17 cellular contexts compared by ENCODE assay signal in genomic region chr14:64918216-64918615, GRCh38. TPM values are rescaled to one million over a fixed set of nuclear protein-coding genes. Genes with fewer than 3 reads are reported as not detected.
DNase-seq lines count a peak whose midpoint lies in the region; TF ChIP-seq lines count a peak whose summit lies in the region.
"Had no signal": no experiment of that assay in that cellular context is flagged by ENCODE, and none has a peak within 500 bp of the region (broad histone marks: within the 10 kb centered on the region; RNA-seq: fewer than 3 reads in every experiment).

No MANE protein-coding gene starts in this region.

- H3K79me2 ChIP-seq in osteoblast (ENCODE audit: insufficient read depth, low read length): peaks cover 58% of the 10 kb centered on the region

- DNase-seq in activated CD4-positive, alpha-beta memory T cell treated with anti-CD3 and anti-CD28 coated beads for 36 hours: no peak
- DNase-seq in activated CD4-positive, alpha-beta memory T cell treated with anti-CD3 and anti-CD28 coated beads, Interleukin-2, amount 10 ng/mL, durations not matched to agents 7 days and 5 days: no peak
- DNase-seq in GM03348 (ENCODE audit: low spot score) (peak; percentile 54), chondrocyte (ENCODE audit: low spot score) (no peak), osteoblast (ENCODE audit: insufficient read length, low spot score, missing footprints) (peak; percentile 55), posterior vena cava (ENCODE audit: low spot score) (no peak), SW 1271 (lab: John Stamatoyannopoulos, UW) (no peak), NCI-H1930 (lab: John Stamatoyannopoulos, UW) (no peak)
- DNase-seq: activated gamma-delta T cell, Karpas-422, NCI-H1105, upper lobe of right lung had no signal

- H3K4me1 Mint-ChIP-seq in activated CD4-positive, alpha-beta memory T cell treated with anti-CD3 and anti-CD28 coated beads for 36 hours (ENCODE audit: low read depth): peaks cover 68% of the 10 kb centered on the region
- H3K4me1 Mint-ChIP-seq in activated CD4-positive, alpha-beta memory T cell treated with anti-CD3 and anti-CD28 coated beads, Interleukin-2, amount 10 ng/mL, durations not matched to agents 7 days and 5 days: peaks cover 50% of the 10 kb centered on the region
- H3K4me1 Mint-ChIP-seq in chondrocyte (ENCODE audit: low read depth): peaks cover 59% of the 10 kb centered on the region

- peaks cover 46% of the 10 kb centered on the region for H3K4me1 ChIP-seq in osteoblast (ENCODE audit: insufficient read depth, low read length)

- H3K4me3 ChIP-seq in osteoblast (ENCODE audit: insufficient read depth, low read length): no peak overlapping the region
- H3K4me3 ChIP-seq: smooth muscle cell, upper lobe of right lung had no signal

- peak overlapping the region; percentile 78 for H3K27ac ChIP-seq in osteoblast (ENCODE audit: low read depth, low read length)
- H3K27ac ChIP-seq: upper lobe of right lung had no signal

- H3K9me3 ChIP-seq in osteoblast (ENCODE audit: low read depth, low read length): no peaks in the 10 kb centered on the region
- H3K9me3 ChIP-seq: upper lobe of right lung had no signal

- peak overlapping the region; percentile 30 for H3K4me2 ChIP-seq in osteoblast (ENCODE audit: insufficient read depth, low read length)
- H3K4me2 ChIP-seq: smooth muscle cell had no signal

- POLR2A ChIA-PET in activated CD4-positive, alpha-beta memory T cell treated with anti-CD3 and anti-CD28 coated beads for 36 hours (lab: Charles Lee): no interaction called here
- POLR2A ChIA-PET in activated CD4-positive, alpha-beta memory T cell treated with anti-CD3 and anti-CD28 coated beads, Interleukin-2, amount 10 ng/mL, durations not matched to agents 7 days and 5 days (lab: Charles Lee): interaction anchor here (1.0 to 1.4 kb wide), 2 partner anchors 9 to 10 kb away, joined by 4 to 5 read pairs; no protein-coding TSS in a partner anchor

- H3K9me3 Mint-ChIP-seq in activated CD4-positive, alpha-beta memory T cell treated with anti-CD3 and anti-CD28 coated beads for 36 hours: no peaks in the 10 kb centered on the region
- no peaks in the 10 kb centered on the region for H3K9me3 Mint-ChIP-seq in activated CD4-positive, alpha-beta memory T cell treated with anti-CD3 and anti-CD28 coated beads, Interleukin-2, amount 10 ng/mL, durations not matched to agents 7 days and 5 days
- peaks cover 8% of the 10 kb centered on the region for H3K9me3 Mint-ChIP-seq in chondrocyte (ENCODE audit: low read depth)

- H2AFZ ChIP-seq in osteoblast (ENCODE audit: low read length): no peak overlapping the region

- peaks cover 4% of the 10 kb centered on the region for H4K20me1 ChIP-seq in osteoblast (ENCODE audit: insufficient read depth, low read length)

- no peak for TF ChIP-seq CTCF in chondrocyte (IDR thresholded peaks at IDR 0.05)
- no peak for TF ChIP-seq CTCF in osteoblast (IDR thresholded peaks at IDR 0.05; ENCODE audit: extremely low read depth, low read depth, low read length)

- H3K27ac Mint-ChIP-seq in activated CD4-positive, alpha-beta memory T cell treated with anti-CD3 and anti-CD28 coated beads for 36 hours: peak overlapping the region; percentile 6
- no peak overlapping the region for H3K27ac Mint-ChIP-seq in activated CD4-positive, alpha-beta memory T cell treated with anti-CD3 and anti-CD28 coated beads, Interleukin-2, amount 10 ng/mL, durations not matched to agents 7 days and 5 days
- peak overlapping the region; percentile 86 for H3K27ac Mint-ChIP-seq in chondrocyte (ENCODE audit: unreplicated experiment)

- H3K4me3 Mint-ChIP-seq in activated CD4-positive, alpha-beta memory T cell treated with anti-CD3 and anti-CD28 coated beads for 36 hours: no peak overlapping the region
- no peak overlapping the region for H3K4me3 Mint-ChIP-seq in activated CD4-positive, alpha-beta memory T cell treated with anti-CD3 and anti-CD28 coated beads, Interleukin-2, amount 10 ng/mL, durations not matched to agents 7 days and 5 days
- no peak overlapping the region for H3K4me3 Mint-ChIP-seq in chondrocyte (ENCODE audit: unreplicated experiment)

- intact Hi-C loops in activated CD4-positive, alpha-beta memory T cell treated with anti-CD3 and anti-CD28 coated beads for 36 hours (cut with micrococcal nuclease): loop anchor here (10.0 kb wide), 1 partner anchor 413 kb away; the partner anchor contains the start of genes ZBTB1 and ZBTB25
- intact Hi-C loops in posterior vena cava (cut with DNase I): no loop called here

- CTCF ChIA-PET in activated CD4-positive, alpha-beta memory T cell treated with anti-CD3 and anti-CD28 coated beads for 36 hours (lab: Charles Lee): interaction anchor here (0.9 kb wide), 1 partner anchor 9 kb away, joined by 3 read pairs; no protein-coding TSS in a partner anchor
- CTCF ChIA-PET in activated CD4-positive, alpha-beta memory T cell treated with anti-CD3 and anti-CD28 coated beads, Interleukin-2, amount 10 ng/mL, durations not matched to agents 7 days and 5 days (lab: Charles Lee): no interaction called here

- H3K36me3 ChIP-seq in osteoblast (ENCODE audit: insufficient read depth, low read length): no peaks in the 10 kb centered on the region
- H3K36me3 ChIP-seq: upper lobe of right lung had no signal

- peaks cover 12% of the 10 kb centered on the region for H3K36me3 Mint-ChIP-seq in activated CD4-positive, alpha-beta memory T cell treated with anti-CD3 and anti-CD28 coated beads for 36 hours
- H3K36me3 Mint-ChIP-seq in activated CD4-positive, alpha-beta memory T cell treated with anti-CD3 and anti-CD28 coated beads, Interleukin-2, amount 10 ng/mL, durations not matched to agents 7 days and 5 days (ENCODE audit: low read depth): peaks cover 40% of the 10 kb centered on the region
- H3K36me3 Mint-ChIP-seq in chondrocyte (ENCODE audit: low read depth): peaks cover 5% of the 10 kb centered on the region

- H3K27me3 ChIP-seq in osteoblast (ENCODE audit: insufficient read depth, low read length): no peaks in the 10 kb centered on the region
- H3K27me3 ChIP-seq: upper lobe of right lung had no signal

- H3K27me3 Mint-ChIP-seq in activated CD4-positive, alpha-beta memory T cell treated with anti-CD3 and anti-CD28 coated beads for 36 hours: no peaks in the 10 kb centered on the region
- no peaks in the 10 kb centered on the region for H3K27me3 Mint-ChIP-seq in activated CD4-positive, alpha-beta memory T cell treated with anti-CD3 and anti-CD28 coated beads, Interleukin-2, amount 10 ng/mL, durations not matched to agents 7 days and 5 days
- H3K27me3 Mint-ChIP-seq in chondrocyte (ENCODE audit: low read depth): no peaks in the 10 kb centered on the region

RNA-seq across cellular contexts. Expression of gene CHURC1, which starts 4.0 kb away (rescaled TPM):
- total RNA-seq in activated CD4-positive, alpha-beta memory T cell treated with anti-CD3 and anti-CD28 coated beads for 36 hours: 10 to 100 TPM; 61.7 to 62.6 TPM
- 10 to 100 TPM; 80.6 to 91.1 TPM for total RNA-seq in activated CD4-positive, alpha-beta memory T cell treated with anti-CD3 and anti-CD28 coated beads, Interleukin-2, amount 10 ng/mL, durations not matched to agents 7 days and 5 days
- total RNA-seq in chondrocyte (46.9 to 52.8 TPM (median 48.7 TPM) in 3 replicates), osteoblast (79.6 and 100 TPM in 2 replicates), posterior vena cava (10 to 100 TPM; 65.4 to 87.3 TPM)

RNA-seq across cellular contexts. Expression of gene GPX2, which starts 24.3 kb away (rescaled TPM):
- total RNA-seq in activated CD4-positive, alpha-beta memory T cell treated with anti-CD3 and anti-CD28 coated beads for 36 hours: not detected
- not detected for total RNA-seq in activated CD4-positive, alpha-beta memory T cell treated with anti-CD3 and anti-CD28 coated beads, Interleukin-2, amount 10 ng/mL, durations not matched to agents 7 days and 5 days
- total RNA-seq in chondrocyte: not detected in 3 replicates
- total RNA-seq in osteoblast: not detected in 2 replicates
- not detected for total RNA-seq in posterior vena cava
- total RNA-seq: Daoy, mononuclear cell, omental fat pad had no signal

RNA-seq across cellular contexts. Expression of gene SPTB, which starts 38.5 kb away (rescaled TPM):
- total RNA-seq in activated CD4-positive, alpha-beta memory T cell treated with anti-CD3 and anti-CD28 coated beads for 36 hours: under 1 TPM; 0.57 to 0.70 TPM
- under 1 TPM; 0.08 to 0.10 TPM for total RNA-seq in activated CD4-positive, alpha-beta memory T cell treated with anti-CD3 and anti-CD28 coated beads, Interleukin-2, amount 10 ng/mL, durations not matched to agents 7 days and 5 days
- total RNA-seq in chondrocyte (1.5 to 7.2 TPM (median 6.6 TPM) in 3 replicates), osteoblast (under 0.01 TPM in 1 of 2 replicates, not detected in the other), posterior vena cava (1 to 10 TPM; 2.5 to 3.3 TPM)
- total RNA-seq: bronchial epithelial cell had no signal

RNA-seq across cellular contexts. Expression of gene RAB15, which starts 53.9 kb away (rescaled TPM):
- 1 to 10 TPM; 4.8 to 5.3 TPM for total RNA-seq in activated CD4-positive, alpha-beta memory T cell treated with anti-CD3 and anti-CD28 coated beads for 36 hours
- 1 to 10 TPM; 1.5 to 1.7 TPM for total RNA-seq in activated CD4-positive, alpha-beta memory T cell treated with anti-CD3 and anti-CD28 coated beads, Interleukin-2, amount 10 ng/mL, durations not matched to agents 7 days and 5 days
- 60.9 to 98.4 TPM (median 92.3 TPM) in 3 replicates for total RNA-seq in chondrocyte
- 4.0 and 4.1 TPM in 2 replicates for total RNA-seq in osteoblast
- 1 to 10 TPM; 6.0 to 7.3 TPM for total RNA-seq in posterior vena cava
- total RNA-seq: bronchial epithelial cell had no signal

Comparison
In these comparisons a context has a peak if more than half of its experiments do, and no peak if none do; other contexts are left out.
1. DNase-seq: peak in GM03348 (single experiment) and osteoblast (single experiment); none in activated CD4-positive, alpha-beta memory T cell treated with anti-CD3 and anti-CD28 coated beads for 36 hours (single experiment), activated CD4-positive, alpha-beta memory T cell treated with anti-CD3 and anti-CD28 coated beads, Interleukin-2, amount 10 ng/mL, durations not matched to agents 7 days and 5 days (single experiment), chondrocyte (single experiment), posterior vena cava (single experiment), SW 1271 (0 of 2) and NCI-H1930 (0 of 2).